24 cellular contexts compared by ENCODE assay signal in genomic region chr2:172988728-172989127, GRCh38.
"Had no signal": no experiment of that assay in that cellular context is flagged by ENCODE, and none has a peak within 500 bp of the region (broad histone marks: within the 10 kb centered on the region; RNA-seq: fewer than 3 reads in every experiment).

No MANE protein-coding gene starts in this region.

- H3K27ac ChIP-seq: neural progenitor cell, ovary, parathyroid adenoma, psoas muscle, right lobe of liver, sigmoid colon, stomach, thoracic aorta, thyroid gland, tibial nerve, upper lobe of left lung, vagina had no signal

- DNase-seq: nephron progenitor cell; occipital lobe; ovary; posterior cingulate gyrus; psoas muscle; right cardiac atrium; right lobe of liver; sigmoid colon; small intestine; stimulated activated CD4-positive, alpha-beta T cell treated with anti-CD3 and anti-CD28 coated beads, Interleukin-15, amount 100 ng/mL, for 24 hours; stimulated activated CD4-positive, alpha-beta T cell treated with anti-CD3 and anti-CD28 coated beads, Interleukin-2, amount 100 ng/mL, for 24 hours; stimulated activated CD4-positive, alpha-beta T cell treated with anti-CD3 and anti-CD28 coated beads, Interleukin-2, amount 100 ng/mL, for 48 hours; stimulated activated CD4-positive, alpha-beta T cell treated with anti-CD3 and anti-CD28 coated beads, Interleukin-4, amount 100 ng/mL, for 24 hours; stimulated activated naive B cell treated with anti-CD40 and anti-IgM and Interleukin-4, amounts not matched to agents 10 μg/mL and 1 μg/mL and 100 μg/mL, for 72 hours; stimulated activated naive CD4-positive, alpha-beta T cell treated with Interleukin-2 at 50 U/mL for 16 hours; stomach; thyroid gland; trophoblast cell; upper lobe of left lung had no signal
